ENCODE assay signal across 16 cellular contexts in the genomic region with DNA sequence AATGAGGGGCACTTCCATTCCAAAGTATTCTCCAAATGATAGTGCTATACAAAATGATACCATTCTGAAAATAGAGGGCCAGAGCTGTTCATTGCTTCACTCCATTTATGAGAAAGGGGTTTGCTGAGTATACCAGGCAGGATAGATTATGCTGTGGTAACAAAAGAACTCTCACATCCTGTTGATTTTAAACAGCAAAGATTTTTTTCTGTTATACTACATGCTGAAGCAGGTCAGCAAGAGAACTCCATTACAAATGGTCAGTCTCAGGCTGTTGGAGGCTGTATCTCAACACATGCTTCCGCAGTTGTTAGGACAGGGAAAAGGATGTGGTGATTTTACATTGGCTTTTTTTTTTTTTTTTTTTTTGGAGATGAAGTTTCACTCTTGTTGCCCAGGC. TPM values are rescaled to one million over a fixed set of nuclear protein-coding genes. Genes with fewer than 3 reads are reported as not detected.
DNase-seq lines count a peak whose midpoint lies in the region; ATAC-seq and TF ChIP-seq lines count a peak whose summit lies in the region.
"Had no signal": no experiment of that assay in that cellular context is flagged by ENCODE, and none has a peak within 500 bp of the region (broad histone marks: within the 10 kb centered on the region; RNA-seq: fewer than 3 reads in every experiment).

No MANE protein-coding gene starts in this region.

- H3K9me3 ChIP-seq in DOHH2 (ENCODE audit: control insufficient read depth, insufficient read depth, low read length) (no peaks in the 10 kb centered on the region), muscle layer of colon (ENCODE audit: low read length) (no peaks in the 10 kb centered on the region), left lung (no peaks in the 10 kb centered on the region)
- H3K9me3 ChIP-seq: Caco-2, sigmoid colon had no signal

- no peak overlapping the region for H3K4me3 ChIP-seq in DOHH2 (ENCODE audit: low read length)
- no peak overlapping the region for H3K4me3 ChIP-seq in KMS-11 (IDR thresholded peaks at IDR 0.05; ENCODE audit: insufficient read depth, low read depth, low read length)
- H3K4me3 ChIP-seq in muscle layer of colon (ENCODE audit: low read depth in 1 of 2, low read length in 2 of 2) = no peak overlapping the region
- no peak overlapping the region for H3K4me3 ChIP-seq in left lung
- H3K4me3 ChIP-seq: sigmoid colon had no signal

- no peak for ATAC-seq in left lung

- peaks cover 53% of the 10 kb centered on the region for H3K4me1 ChIP-seq in DOHH2 (ENCODE audit: control insufficient read depth, low read length)
- peaks cover 20% of the 10 kb centered on the region for H3K4me1 ChIP-seq in KMS-11 (ENCODE audit: low read depth, poor library complexity, severe bottlenecking)
- peaks cover 23% of the 10 kb centered on the region for H3K4me1 ChIP-seq in muscle layer of colon (ENCODE audit: insufficient read depth, low read length)
- peaks cover 0 to 50% of the 10 kb centered on the region in 2 donors for H3K4me1 ChIP-seq in left lung

- H3K4me2 ChIP-seq in DOHH2 (ENCODE audit: low read length) (peak overlapping the region; percentile 33; the same call in 1 of the 2 replicates), KMS-11 (peak overlapping the region; percentile 13; the same call in 1 of the 2 replicates)

- no peak overlapping the region for H3K4me3 Mint-ChIP-seq in activated naive CD8-positive, alpha-beta T cell treated with anti-CD3 and anti-CD28 coated beads for 36 hours

- no peak overlapping the region for H2AFZ ChIP-seq in KMS-11 (ENCODE audit: low read depth)

- H3K9ac ChIP-seq in KMS-11 (no peak overlapping the region), muscle layer of colon (ENCODE audit: low read length) (no peak overlapping the region)

- H4K20me1 ChIP-seq in DOHH2 (ENCODE audit: control insufficient read depth, insufficient read depth, low read depth, low read length) (peaks cover 27% of the 10 kb centered on the region; the same call in 1 of the 2 replicates), KMS-11 (ENCODE audit: insufficient read depth) (no peaks in the 10 kb centered on the region)

- peak overlapping the region; percentile 30 for H3K27ac Mint-ChIP-seq in activated naive CD8-positive, alpha-beta T cell treated with anti-CD3 and anti-CD28 coated beads for 36 hours

- no peaks in the 10 kb centered on the region for H3K9me2 ChIP-seq in DOHH2 (replicated peaks; ENCODE audit: control insufficient read depth, low read length)

- H3K36me3 ChIP-seq in DOHH2 (ENCODE audit: control insufficient read depth, low read length) = peaks cover 42% of the 10 kb centered on the region
- no peaks in the 10 kb centered on the region for H3K36me3 ChIP-seq in KMS-11 (ENCODE audit: insufficient read depth)
- H3K36me3 ChIP-seq in muscle layer of colon (ENCODE audit: insufficient read depth, low read length) = no peaks in the 10 kb centered on the region
- no peaks in the 10 kb centered on the region for H3K36me3 ChIP-seq in left lung
- H3K36me3 ChIP-seq: sigmoid colon had no signal

- H3F3A ChIP-seq in DOHH2 (ENCODE audit: control insufficient read depth, insufficient read depth) = peaks cover 12% of the 10 kb centered on the region

- H3K27me3 Mint-ChIP-seq in activated naive CD8-positive, alpha-beta T cell treated with anti-CD3 and anti-CD28 coated beads for 36 hours = no peaks in the 10 kb centered on the region

- no peak for DNase-seq in activated naive CD8-positive, alpha-beta T cell treated with anti-CD3 and anti-CD28 coated beads for 36 hours
- DNase-seq in DMS79 (lab: John Stamatoyannopoulos, UW) = no peak
- DNase-seq in HPDE6-E6E7 (ENCODE audit: extremely low spot score) = no peak
- DNase-seq in left lung = no peak
- DNase-seq: activated naive CD4-positive, alpha-beta T cell treated with anti-CD3 and anti-CD28 coated beads, Interleukin-2, amount 50 U/mL, for 16 hours; Caco-2; cortex of kidney; HCEC 1CT; islet precursor cell; NCI-H1417 treated with DMSO at 0.1 percent for 48 hours; NCI-H526 treated with DMSO at 0.1 percent for 48 hours; sigmoid colon had no signal

- H3K79me2 ChIP-seq in DOHH2 (ENCODE audit: control insufficient read depth, low read length) (peaks cover 84% of the 10 kb centered on the region), KMS-11 (ENCODE audit: insufficient read depth, low read depth) (no peaks in the 10 kb centered on the region)

- H3K4me1 Mint-ChIP-seq in activated naive CD8-positive, alpha-beta T cell treated with anti-CD3 and anti-CD28 coated beads for 36 hours = peaks cover 40% of the 10 kb centered on the region

- intact Hi-C loops in left lung (cut with DNase I) = no loop called here

- H3K27ac ChIP-seq in DOHH2 (ENCODE audit: low read depth, low read length) (no peak overlapping the region), KMS-11 (no peak overlapping the region), muscle layer of colon (ENCODE audit: low read depth, low read length) (peak overlapping the region; percentile 20), left lung (no peak overlapping the region)

- H3K27me3 ChIP-seq in DOHH2 (ENCODE audit: control insufficient read depth, low read length) = no peaks in the 10 kb centered on the region
- H3K27me3 ChIP-seq in KMS-11 (ENCODE audit: insufficient read depth, low read depth) = no peaks in the 10 kb centered on the region
- H3K27me3 ChIP-seq in muscle layer of colon (ENCODE audit: control insufficient read depth in 1 of 2, insufficient read depth in 2 of 2, low read length in 2 of 2) = no peaks in the 10 kb centered on the region
- H3K27me3 ChIP-seq in left lung = no peaks in the 10 kb centered on the region
- H3K27me3 ChIP-seq: sigmoid colon had no signal

- H3K36me3 Mint-ChIP-seq in activated naive CD8-positive, alpha-beta T cell treated with anti-CD3 and anti-CD28 coated beads for 36 hours = peaks cover 6% of the 10 kb centered on the region

- H3K9me3 Mint-ChIP-seq in activated naive CD8-positive, alpha-beta T cell treated with anti-CD3 and anti-CD28 coated beads for 36 hours = no peaks in the 10 kb centered on the region

- TF ChIP-seq CTCF in DOHH2 (IDR thresholded peaks at IDR 0.05; ENCODE audit: low read depth, low read length, poor library complexity, severe bottlenecking) (no peak), KMS-11 (conservative IDR thresholded peaks at IDR 0.05; ENCODE audit: low read depth, low read length) (no peak), left lung (IDR thresholded peaks at IDR 0.05) (no peak)

RNA-seq across cellular contexts. Expression of gene KLHL5, which starts 13.7 kb away (rescaled TPM):
- total RNA-seq in activated naive CD8-positive, alpha-beta T cell treated with anti-CD3 and anti-CD28 coated beads for 36 hours = 1 to 10 TPM; 8.3 to 9.3 TPM
- total RNA-seq in left lung = 10 to 100 TPM; 25.9 to 31.2 TPM

RNA-seq across cellular contexts. Expression of gene TMEM156, which starts 16.1 kb away (rescaled TPM):
- 10 to 100 TPM; 11.3 to 11.7 TPM for total RNA-seq in activated naive CD8-positive, alpha-beta T cell treated with anti-CD3 and anti-CD28 coated beads for 36 hours
- 1 to 10 TPM in 1 of 2 donors, under 1 TPM in 1; 0.29 to 1.1 TPM for total RNA-seq in left lung
- total RNA-seq: Caco-2, myocyte had no signal

Comparison
In these comparisons a context has a peak if more than half of its experiments do, and no peak if none do; other contexts are left out.
1. RNA of gene TMEM156, which starts 16.1 kb away (total RNA-seq): 11.3 to 11.7 TPM in activated naive CD8-positive, alpha-beta T cell treated with anti-CD3 and anti-CD28 coated beads for 36 hours; 0.29 to 1.1 TPM in left lung; every median in the first group is over 4 times any median in the second.